1 cellular context compared by ENCODE assay signal in genomic region chr14:99792551-99793212, GRCh38.
TF ChIP-seq lines count a peak whose summit lies in the region.

No MANE protein-coding gene starts in this region.

TF ChIP-seq in GM23338, 12 proteins besides CTCF, POLR2A, EP300 and RAD21 (continued from another document):
- no peak for TF ChIP-seq ZNF462 (CRISPR knock-in tag; IDR thresholded peaks at IDR 0.05)
- peak; percentile 19 for TF ChIP-seq EZH2 (IDR thresholded peaks at IDR 0.05; ENCODE audit: low read depth, unreplicated experiment)
- TF ChIP-seq STAT1 (IDR thresholded peaks at IDR 0.05; ENCODE audit: unreplicated experiment) = no peak
- no peak for TF ChIP-seq ZNF114 (CRISPR knock-in tag; IDR thresholded peaks at IDR 0.05)
